Comparison of ENCODE assay signal across 13 cellular contexts in genomic region chr11:60396790-60397189, GRCh38. TPM values are rescaled to one million over a fixed set of nuclear protein-coding genes. Genes with fewer than 3 reads are reported as not detected.
DNase-seq lines count a peak whose midpoint lies in the region; ATAC-seq, FAIRE-seq and TF ChIP-seq lines count a peak whose summit lies in the region.
"Had no signal": no experiment of that assay in that cellular context is flagged by ENCODE, and none has a peak within 500 bp of the region (broad histone marks: within the 10 kb centered on the region; RNA-seq: fewer than 3 reads in every experiment).

No MANE protein-coding gene starts in this region.

- DNase-seq in KG1 (lab: John Stamatoyannopoulos, UW) (peak; percentile 53), left lung (no peak), activated gamma-delta T cell (lab: John Stamatoyannopoulos, UW) (no peak), GM12892 (ENCODE audit: insufficient read length) (no peak), dedifferentiated amniotic fluid mesenchymal stem cell (ENCODE audit: extremely low spot score) (no peak)
- no peak for DNase-seq in activated CD4-positive, alpha-beta T cell treated with anti-CD3 and anti-CD28 coated beads, Interleukin-2, amount 50 U/mL, for 48 hours
- DNase-seq: activated CD4-positive, alpha-beta T cell treated with anti-CD3 and anti-CD28 coated beads, Interleukin-2, amount 10 ng/mL, durations not matched to agents 7 days and 5 days; DMS79 had no signal

- peak overlapping the region in 1 of 2 donors; percentile 38 for H3K27ac ChIP-seq in left lung

- H3K36me3 ChIP-seq in left lung = no peaks in the 10 kb centered on the region

- no peak for FAIRE-seq in GM12892 (lab: Jason Lieb, UNC)
- FAIRE-seq: endothelial cell of umbilical vein, H1 had no signal

- no peak overlapping the region for H3K4me3 ChIP-seq in left lung

- H3K9me3 ChIP-seq in left lung = no peaks in the 10 kb centered on the region

- peaks cover 0 to 25% of the 10 kb centered on the region in 2 donors for H3K4me1 ChIP-seq in left lung

- no peak for TF ChIP-seq POLR2A in GM18505 (IDR thresholded peaks at IDR 0.05; ENCODE audit: borderline replicate concordance, extremely low read depth, insufficient read depth, insufficient read length)
- no peak for TF ChIP-seq POLR2A in GM12892 (IDR thresholded peaks at IDR 0.05; ENCODE audit: low read depth, low read length)

- ATAC-seq in GM18505 (IDR thresholded peaks at IDR 0.05; ENCODE audit: unreplicated experiment) (peak; percentile 73), GM21529 (IDR thresholded peaks at IDR 0.05; ENCODE audit: unreplicated experiment) (peak; percentile 79), left lung (peak; percentile 67)

- intact Hi-C loops in left lung (cut with DNase I) = no loop called here

- TF ChIP-seq CTCF in left lung (IDR thresholded peaks at IDR 0.05) = no peak

- no peaks in the 10 kb centered on the region for H3K27me3 ChIP-seq in left lung

RNA-seq across cellular contexts. Expression of gene MS4A14, which starts 0.5 kb away (rescaled TPM):
- total RNA-seq in left lung = 1 to 10 TPM; 3.7 to 4.1 TPM
- polyA plus RNA-seq in GM12892 (2012; ENCODE audit: missing spikeins) = 1.2 TPM
- total RNA-seq: activated CD4-positive, alpha-beta T cell treated with anti-CD3 and anti-CD28 coated beads, Interleukin-2, amount 10 ng/mL, durations not matched to agents 7 days and 5 days; endothelial cell of umbilical vein; H1; osteocyte had no signal
- polyA plus RNA-seq: endothelial cell of umbilical vein, H1 had no signal

RNA-seq across cellular contexts. Expression of gene MS4A7, which starts 18.5 kb away (rescaled TPM):
- total RNA-seq in left lung = 100 to 1,000 TPM in 1 of 2 donors, 10 to 100 TPM in 1; 80.6 to 143 TPM
- polyA plus RNA-seq in GM12892 (2012; ENCODE audit: missing spikeins) = 4.9 TPM
- total RNA-seq: activated CD4-positive, alpha-beta T cell treated with anti-CD3 and anti-CD28 coated beads, Interleukin-2, amount 10 ng/mL, durations not matched to agents 7 days and 5 days; endothelial cell of umbilical vein; H1; osteocyte had no signal
- polyA plus RNA-seq: H1 had no signal

RNA-seq across cellular contexts. Expression of gene MS4A5, which starts 32.6 kb away (rescaled TPM):
- not detected for total RNA-seq in left lung
- not detected for polyA plus RNA-seq in GM12892 (2012; ENCODE audit: missing spikeins)
- total RNA-seq: activated CD4-positive, alpha-beta T cell treated with anti-CD3 and anti-CD28 coated beads, Interleukin-2, amount 10 ng/mL, durations not matched to agents 7 days and 5 days; endothelial cell of umbilical vein; H1; osteocyte had no signal
- polyA plus RNA-seq: endothelial cell of umbilical vein, H1 had no signal

RNA-seq across cellular contexts. Expression of gene MS4A1, which starts 58.9 kb away (rescaled TPM):
- 1 to 10 TPM in 1 of 2 donors, under 1 TPM in 1; 0.73 to 1.7 TPM for total RNA-seq in left lung
- polyA plus RNA-seq in GM12892 (2012; ENCODE audit: missing spikeins) = 400 TPM
- total RNA-seq: activated CD4-positive, alpha-beta T cell treated with anti-CD3 and anti-CD28 coated beads, Interleukin-2, amount 10 ng/mL, durations not matched to agents 7 days and 5 days; endothelial cell of umbilical vein; H1; osteocyte had no signal
- polyA plus RNA-seq: endothelial cell of umbilical vein, H1 had no signal
